1 cellular context compared by ENCODE assay signal in genomic region chr6:11575408-11576033, GRCh38.
A peak's percentile ranks its signal among the peaks of the same experiment; 100 is the strongest.
TF ChIP-seq lines count a peak whose summit lies in the region.

No MANE protein-coding gene starts in this region.

TF ChIP-seq in HepG2, 621 proteins besides CTCF, POLR2A, EP300 and RAD21 (continued from another document and continues in another):
- TF ChIP-seq ZNF142 (CRISPR knock-in tag; IDR thresholded peaks at IDR 0.05) (no peak), SNAPC2 (CRISPR knock-in tag; IDR thresholded peaks at IDR 0.05) (no peak), ZMYM4 (CRISPR knock-in tag; IDR thresholded peaks at IDR 0.05) (peak; percentile 76), ZNF558 (CRISPR knock-in tag; IDR thresholded peaks at IDR 0.05; ENCODE audit: borderline replicate concordance) (no peak), NFATC3 (CRISPR knock-in tag; IDR thresholded peaks at IDR 0.05) (0 out of 2 replicates have a peak, but pooled peaks have one; percentile 68), ZSCAN20 (CRISPR knock-in tag; IDR thresholded peaks at IDR 0.05; ENCODE audit: borderline replicate concordance) (no peak), CEBPG (CRISPR knock-in tag; IDR thresholded peaks at IDR 0.05) (peak; percentile 98), ASH2L (IDR thresholded peaks at IDR 0.05; ENCODE audit: insufficient read length, low read depth, low read length) (no peak), ZNF720 (CRISPR knock-in tag; IDR thresholded peaks at IDR 0.05) (no peak), ZNF460 (CRISPR knock-in tag; IDR thresholded peaks at IDR 0.05; ENCODE audit: borderline replicate concordance) (no peak), BCLAF1 (IDR thresholded peaks at IDR 0.05) (no peak), ZNF556 (CRISPR knock-in tag; IDR thresholded peaks at IDR 0.05; ENCODE audit: borderline replicate concordance) (no peak), NR2F1 (CRISPR knock-in tag; IDR thresholded peaks at IDR 0.05) (no peak), CREM (IDR thresholded peaks at IDR 0.05) (no peak), CREM (CRISPR knock-in tag; IDR thresholded peaks at IDR 0.05) (no peak), ZNF687 (CRISPR knock-in tag; IDR thresholded peaks at IDR 0.05) (no peak), KMT2A (CRISPR knock-in tag; IDR thresholded peaks at IDR 0.05) (no peak), HDAC6 (IDR thresholded peaks at IDR 0.05; ENCODE audit: low read depth, low read length) (no peak), MXD3 (CRISPR knock-in tag; IDR thresholded peaks at IDR 0.05) (no peak), PHB2 (IDR thresholded peaks at IDR 0.05; ENCODE audit: partially characterized antibody) (no peak), SPEN (CRISPR knock-in tag; IDR thresholded peaks at IDR 0.05; ENCODE audit: low read depth) (0 out of 2 replicates have a peak, but pooled peaks have one; percentile 29), GPBP1L1 (CRISPR knock-in tag; IDR thresholded peaks at IDR 0.05) (no peak), CERS6 (CRISPR knock-in tag; IDR thresholded peaks at IDR 0.05) (no peak), ONECUT2 (CRISPR knock-in tag; IDR thresholded peaks at IDR 0.05) (no peak), GPN1 (CRISPR knock-in tag; IDR thresholded peaks at IDR 0.05; ENCODE audit: borderline replicate concordance) (no peak), SOX13 (IDR thresholded peaks at IDR 0.05) (no peak), SOX13 (CRISPR knock-in tag; conservative IDR thresholded peaks at IDR 0.05 in 1 of 2, IDR thresholded peaks at IDR 0.05 in 1 of 2) (peak in 1 of 2 experiments; percentile 58; a peak in 2 of 4 replicates), HOXA5 (CRISPR knock-in tag; IDR thresholded peaks at IDR 0.05) (no peak), ZNF230 (CRISPR knock-in tag; IDR thresholded peaks at IDR 0.05) (0 out of 2 replicates have a peak, but pooled peaks have one; percentile 30), KLF6 (CRISPR knock-in tag; IDR thresholded peaks at IDR 0.05) (peak; percentile 59; the same call in 1 of the 2 replicates), PAF1 (CRISPR knock-in tag; IDR thresholded peaks at IDR 0.05) (no peak), HBP1 (CRISPR knock-in tag; IDR thresholded peaks at IDR 0.05; ENCODE audit: low read depth) (no peak), SMARCC2 (IDR thresholded peaks at IDR 0.05) (no peak), CREBL2 (CRISPR knock-in tag; IDR thresholded peaks at IDR 0.05; ENCODE audit: borderline replicate concordance) (0 out of 2 replicates have a peak, but pooled peaks have one; percentile 45), ZNF775 (CRISPR knock-in tag; IDR thresholded peaks at IDR 0.05; ENCODE audit: borderline replicate concordance) (no peak), THAP9 (CRISPR knock-in tag; IDR thresholded peaks at IDR 0.05; ENCODE audit: borderline replicate concordance) (no peak), RXRB (CRISPR knock-in tag; IDR thresholded peaks at IDR 0.05; ENCODE audit: borderline replicate concordance) (peak; percentile 67), JUNB (CRISPR knock-in tag; IDR thresholded peaks at IDR 0.05; ENCODE audit: borderline replicate concordance) (no peak), ZNF570 (CRISPR knock-in tag; IDR thresholded peaks at IDR 0.05; ENCODE audit: borderline replicate concordance) (no peak), ZNF639 (CRISPR knock-in tag; conservative IDR thresholded peaks at IDR 0.05) (no peak), ZNF772 (CRISPR knock-in tag; IDR thresholded peaks at IDR 0.05) (no peak)
